8 cellular contexts compared by ENCODE assay signal in genomic region chr19:12946092-12946845, GRCh38. TPM values are rescaled to one million over a fixed set of nuclear protein-coding genes. Genes with fewer than 3 reads are reported as not detected.
DNase-seq lines count a peak whose midpoint lies in the region; ATAC-seq and TF ChIP-seq lines count a peak whose summit lies in the region.

No MANE protein-coding gene starts in this region.

- H2AFZ ChIP-seq in osteoblast (ENCODE audit: low read length): no peak overlapping the region

- peaks cover 31% of the 10 kb centered on the region for H4K20me1 ChIP-seq in osteoblast (ENCODE audit: insufficient read depth, low read length)

- H3K27me3 Mint-ChIP-seq in CD4-positive, alpha-beta T cell: peaks cover 4% of the 10 kb centered on the region
- H3K27me3 Mint-ChIP-seq in activated naive CD4-positive, alpha-beta T cell treated with anti-CD3 and anti-CD28 coated beads for 36 hours (ENCODE audit: low read depth): no peaks in the 10 kb centered on the region

- H3K4me1 Mint-ChIP-seq in CD4-positive, alpha-beta T cell (ENCODE audit: low read depth): peaks cover 35% of the 10 kb centered on the region
- peaks cover 54% of the 10 kb centered on the region for H3K4me1 Mint-ChIP-seq in activated naive CD4-positive, alpha-beta T cell treated with anti-CD3 and anti-CD28 coated beads for 36 hours (ENCODE audit: low read depth)

- H3K4me1 ChIP-seq in Peyer's patch: peaks cover 0 to 38% (median 4%) of the 10 kb centered on the region in 4 donors
- H3K4me1 ChIP-seq in osteoblast (ENCODE audit: insufficient read depth, low read length): peaks cover 11% of the 10 kb centered on the region

- peak in 8 of 10 experiments; percentile 14 to 56 (median 32) for DNase-seq in CD4-positive, alpha-beta T cell
- DNase-seq in Peyer's patch (peak in 2 of 3 donors; percentile 73 to 80), germinal center (ENCODE audit: low spot score) (peak; percentile 51), osteoblast (ENCODE audit: insufficient read length, low spot score, missing footprints) (peak; percentile 97), superior temporal gyrus (ENCODE audit: extremely low spot score) (no peak)
- DNase-seq in activated naive CD4-positive, alpha-beta T cell treated with anti-CD3 and anti-CD28 coated beads for 36 hours: peak; percentile 59

- H3K9me3 ChIP-seq in CD4-positive, alpha-beta T cell (ENCODE audit: control insufficient read depth, low read length): no peaks in the 10 kb centered on the region
- H3K9me3 ChIP-seq in Peyer's patch: no peaks in the 10 kb centered on the region
- H3K9me3 ChIP-seq in osteoblast (ENCODE audit: low read depth, low read length): no peaks in the 10 kb centered on the region

- intact Hi-C loops in CD4-positive, alpha-beta T cell (cut with DNase I, micrococcal nuclease): no loop called here
- intact Hi-C loops in activated naive CD4-positive, alpha-beta T cell treated with anti-CD3 and anti-CD28 coated beads for 36 hours (cut with micrococcal nuclease): no loop called here

- H3K4me3 ChIP-seq in Peyer's patch (peak overlapping the region; percentile 74 to 96 (median 83)), osteoblast (ENCODE audit: insufficient read depth, low read length) (peak overlapping the region; percentile 73)

- POLR2A ChIA-PET in CD4-positive, alpha-beta T cell (lab: Charles Lee): interaction anchor here (1.6 to 1.8 kb wide), 2 partner anchors 8 to 10 kb away, joined by 6 to 7 read pairs; partner anchors contain the start of genes CALR and GADD45GIP1

- peak overlapping the region; percentile 91 for H3K4me3 Mint-ChIP-seq in CD4-positive, alpha-beta T cell
- H3K4me3 Mint-ChIP-seq in activated naive CD4-positive, alpha-beta T cell treated with anti-CD3 and anti-CD28 coated beads for 36 hours: peak overlapping the region; percentile 90

- H3K27me3 ChIP-seq in CD4-positive, alpha-beta T cell (ENCODE audit: control insufficient read depth, insufficient read depth, low read length): no peaks in the 10 kb centered on the region
- H3K27me3 ChIP-seq in Peyer's patch (no peaks in the 10 kb centered on the region), osteoblast (ENCODE audit: insufficient read depth, low read length) (no peaks in the 10 kb centered on the region)

- TF ChIP-seq POLR2A in Peyer's patch (IDR thresholded peaks at IDR 0.05): no peak

- ATAC-seq in CD4-positive, alpha-beta T cell (ENCODE audit: poor library complexity): peak; percentile 37
- peak; percentile 35 for ATAC-seq in GM19324 (IDR thresholded peaks at IDR 0.05; ENCODE audit: low FRiP score, unreplicated experiment)
- peak; percentile 13 for ATAC-seq in HG03439 (IDR thresholded peaks at IDR 0.05; ENCODE audit: unreplicated experiment)

- H3K36me3 ChIP-seq in Peyer's patch (peaks cover 0 to 73% (median 0%) of the 10 kb centered on the region in 3 donors), osteoblast (ENCODE audit: insufficient read depth, low read length) (peaks cover 75% of the 10 kb centered on the region)

- peak overlapping the region; percentile 73 for H3K27ac ChIP-seq in CD4-positive, alpha-beta T cell (ENCODE audit: low read depth, low read length)
- H3K27ac ChIP-seq in Peyer's patch: peak overlapping the region; percentile 93 to 97 (median 96)
- H3K27ac ChIP-seq in osteoblast (ENCODE audit: low read depth, low read length): peak overlapping the region; percentile 81

- H3K4me2 ChIP-seq in osteoblast (ENCODE audit: insufficient read depth, low read length): peak overlapping the region; percentile 93

- H3K79me2 ChIP-seq in osteoblast (ENCODE audit: insufficient read depth, low read length): peaks cover 70% of the 10 kb centered on the region

- H3K27ac Mint-ChIP-seq in CD4-positive, alpha-beta T cell: peak overlapping the region; percentile 97
- H3K27ac Mint-ChIP-seq in activated naive CD4-positive, alpha-beta T cell treated with anti-CD3 and anti-CD28 coated beads for 36 hours: peak overlapping the region; percentile 91

- TF ChIP-seq CTCF in CD4-positive, alpha-beta T cell (IDR thresholded peaks at IDR 0.05): no peak
- TF ChIP-seq CTCF in Peyer's patch (IDR thresholded peaks at IDR 0.05) (no peak), osteoblast (IDR thresholded peaks at IDR 0.05; ENCODE audit: extremely low read depth, low read depth, low read length) (no peak)

- H3K9me3 Mint-ChIP-seq in CD4-positive, alpha-beta T cell: no peaks in the 10 kb centered on the region
- H3K9me3 Mint-ChIP-seq in activated naive CD4-positive, alpha-beta T cell treated with anti-CD3 and anti-CD28 coated beads for 36 hours: no peaks in the 10 kb centered on the region

- H3K36me3 Mint-ChIP-seq in CD4-positive, alpha-beta T cell (ENCODE audit: low read depth): peaks cover 93% of the 10 kb centered on the region
- peaks cover 71% of the 10 kb centered on the region for H3K36me3 Mint-ChIP-seq in activated naive CD4-positive, alpha-beta T cell treated with anti-CD3 and anti-CD28 coated beads for 36 hours (ENCODE audit: low read depth)

- CTCF ChIA-PET in CD4-positive, alpha-beta T cell (lab: Charles Lee): interaction anchor here (1.7 kb wide), 1 partner anchor 19 kb away, joined by 4 read pairs; no protein-coding TSS in a partner anchor
- CTCF ChIA-PET in activated naive CD4-positive, alpha-beta T cell treated with anti-CD3 and anti-CD28 coated beads for 36 hours (lab: Charles Lee): interaction anchor here (1.0 to 2.8 kb wide), 2 partner anchors 9 to 19 kb away, joined by 3 to 17 read pairs; no protein-coding TSS in a partner anchor

RNA-seq across cellular contexts. Expression of gene RAD23A, which starts 0.6 kb away (rescaled TPM):
- total RNA-seq in CD4-positive, alpha-beta T cell: 10 to 100 TPM; 90.0 to 92.7 TPM
- total RNA-seq in Peyer's patch (10 to 100 TPM; 54.1 to 86.5 (median 75.3) TPM), osteoblast (80.2 and 84.0 TPM in 2 replicates)
- total RNA-seq in activated naive CD4-positive, alpha-beta T cell treated with anti-CD3 and anti-CD28 coated beads for 36 hours: 100 to 1,000 TPM; 219 to 223 TPM

RNA-seq across cellular contexts. Expression of gene CALR, which starts 7.9 kb away (rescaled TPM):
- total RNA-seq in CD4-positive, alpha-beta T cell: 100 to 1,000 TPM; 558 to 559 TPM
- total RNA-seq in Peyer's patch: 100 to 1,000 TPM; 253 to 369 (median 359) TPM
- total RNA-seq in activated naive CD4-positive, alpha-beta T cell treated with anti-CD3 and anti-CD28 coated beads for 36 hours: 100 to 1,000 TPM; 407 to 431 TPM
- total RNA-seq in osteoblast: 1,685 and 1,980 TPM in 2 replicates

RNA-seq across cellular contexts. Expression of gene GADD45GIP1, which starts 10.8 kb away (rescaled TPM):
- 10 to 100 TPM; 12.1 to 12.8 TPM for total RNA-seq in CD4-positive, alpha-beta T cell
- total RNA-seq in Peyer's patch (10 to 100 TPM; 12.5 to 43.7 (median 15.6) TPM), osteoblast (15.2 and 16.8 TPM in 2 replicates)
- 10 to 100 TPM; 27.4 to 28.6 TPM for total RNA-seq in activated naive CD4-positive, alpha-beta T cell treated with anti-CD3 and anti-CD28 coated beads for 36 hours

RNA-seq across cellular contexts. Expression of gene FARSA, which starts 12.8 kb away (rescaled TPM):
- total RNA-seq in CD4-positive, alpha-beta T cell: 10 to 100 TPM; 17.2 TPM
- total RNA-seq in Peyer's patch (10 to 100 TPM; 35.4 to 54.5 (median 48.3) TPM), osteoblast (41.0 and 47.8 TPM in 2 replicates)
- 10 to 100 TPM; 77.9 to 82.8 TPM for total RNA-seq in activated naive CD4-positive, alpha-beta T cell treated with anti-CD3 and anti-CD28 coated beads for 36 hours

RNA-seq across cellular contexts. Expression of gene DAND5, which starts 23.1 kb away (rescaled TPM):
- not detected for total RNA-seq in CD4-positive, alpha-beta T cell
- total RNA-seq in Peyer's patch (1 to 10 TPM in 1 of 4 donors, not detected in 3; 2.1 TPM), osteoblast (not detected in 2 replicates)
- not detected for total RNA-seq in activated naive CD4-positive, alpha-beta T cell treated with anti-CD3 and anti-CD28 coated beads for 36 hours
